Comparison of ENCODE assay signal across 1 cellular context in the genomic region with DNA sequence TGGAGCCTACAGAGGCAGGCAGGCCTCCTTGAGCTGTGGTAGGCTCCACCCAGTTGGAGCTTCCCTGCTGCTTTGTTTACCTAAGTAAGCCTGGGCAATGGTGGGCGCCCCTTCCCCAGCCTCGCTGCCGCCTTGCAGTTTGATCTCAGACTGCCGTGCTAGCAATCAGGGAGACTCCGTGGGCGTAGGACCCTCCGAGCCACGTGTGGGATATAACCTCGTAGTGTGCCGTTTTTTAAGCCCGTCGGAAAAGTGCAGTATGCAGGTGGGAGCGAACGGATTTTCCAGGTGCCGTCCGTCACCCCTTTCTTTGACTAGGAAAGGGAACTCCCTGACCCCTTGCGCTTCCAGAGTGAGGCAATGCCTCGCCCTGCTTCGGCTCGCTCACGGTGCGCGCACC.
A peak's percentile ranks its signal among the peaks of the same experiment; 100 is the strongest.
TF ChIP-seq lines count a peak whose summit lies in the region.

No MANE protein-coding gene starts in this region.

TF ChIP-seq in HepG2, 621 proteins besides CTCF, POLR2A, EP300 and RAD21:
- TF ChIP-seq, protein P1, sequence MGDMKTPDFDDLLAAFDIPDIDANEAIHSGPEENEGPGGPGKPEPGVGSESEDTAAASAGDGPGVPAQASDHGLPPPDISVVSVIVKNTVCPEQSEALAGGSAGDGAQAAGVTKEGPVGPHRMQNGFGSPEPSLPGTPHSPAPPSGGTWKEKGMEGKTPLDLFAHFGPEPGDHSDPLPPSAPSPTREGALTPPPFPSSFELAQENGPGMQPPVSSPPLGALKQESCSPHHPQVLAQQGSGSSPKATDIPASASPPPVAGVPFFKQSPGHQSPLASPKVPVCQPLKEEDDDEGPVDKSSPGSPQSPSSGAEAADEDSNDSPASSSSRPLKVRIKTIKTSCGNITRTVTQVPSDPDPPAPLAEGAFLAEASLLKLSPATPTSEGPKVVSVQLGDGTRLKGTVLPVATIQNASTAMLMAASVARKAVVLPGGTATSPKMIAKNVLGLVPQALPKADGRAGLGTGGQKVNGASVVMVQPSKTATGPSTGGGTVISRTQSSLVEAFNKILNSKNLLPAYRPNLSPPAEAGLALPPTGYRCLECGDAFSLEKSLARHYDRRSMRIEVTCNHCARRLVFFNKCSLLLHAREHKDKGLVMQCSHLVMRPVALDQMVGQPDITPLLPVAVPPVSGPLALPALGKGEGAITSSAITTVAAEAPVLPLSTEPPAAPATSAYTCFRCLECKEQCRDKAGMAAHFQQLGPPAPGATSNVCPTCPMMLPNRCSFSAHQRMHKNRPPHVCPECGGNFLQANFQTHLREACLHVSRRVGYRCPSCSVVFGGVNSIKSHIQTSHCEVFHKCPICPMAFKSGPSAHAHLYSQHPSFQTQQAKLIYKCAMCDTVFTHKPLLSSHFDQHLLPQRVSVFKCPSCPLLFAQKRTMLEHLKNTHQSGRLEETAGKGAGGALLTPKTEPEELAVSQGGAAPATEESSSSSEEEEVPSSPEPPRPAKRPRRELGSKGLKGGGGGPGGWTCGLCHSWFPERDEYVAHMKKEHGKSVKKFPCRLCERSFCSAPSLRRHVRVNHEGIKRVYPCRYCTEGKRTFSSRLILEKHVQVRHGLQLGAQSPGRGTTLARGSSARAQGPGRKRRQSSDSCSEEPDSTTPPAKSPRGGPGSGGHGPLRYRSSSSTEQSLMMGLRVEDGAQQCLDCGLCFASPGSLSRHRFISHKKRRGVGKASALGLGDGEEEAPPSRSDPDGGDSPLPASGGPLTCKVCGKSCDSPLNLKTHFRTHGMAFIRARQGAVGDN (CRISPR knock-in tag; IDR thresholded peaks at IDR 0.05) = peak; percentile 31
